8 cellular contexts compared by ENCODE assay signal in genomic region chr12:3135522-3136461, GRCh38. TPM values are rescaled to one million over a fixed set of nuclear protein-coding genes. Genes with fewer than 3 reads are reported as not detected.
DNase-seq lines count a peak whose midpoint lies in the region; ATAC-seq, FAIRE-seq and TF ChIP-seq lines count a peak whose summit lies in the region.

No MANE protein-coding gene starts in this region.

- peak; percentile 85 for FAIRE-seq in D721Med (lab: Jason Lieb, UNC)

- DNase-seq in D721Med (ENCODE audit: insufficient read length, low spot score) (peak; percentile 82), HS-5 (ENCODE audit: low read depth) (peak; percentile 49), NOMO-1 treated with dmso at 0.1 percent for 144 hours (lab: John Stamatoyannopoulos, UW; ENCODE audit: unreplicated experiment) (peak; percentile 5), foreskin melanocyte (peak; percentile 48), nucleus accumbens (lab: John Stamatoyannopoulos, UW) (peak in 30 of 56 donors; percentile 3 to 57 (median 19))
- peak; percentile 15 for DNase-seq in activated T-helper 1 cell treated with anti-CD3 and anti-CD28 coated beads, Interleukin-12 subunit alpha, Interleukin-12 subunit beta, Interleukin-2, Interleukin-4 antibody, amounts not matched to agents 30 ng/mL and 10 ng/mL and 1 ng/mL, durations not matched to agents 14 hours and 24 hours and 36 hours (ENCODE audit: low spot score)

- ATAC-seq in GM21576 (IDR thresholded peaks at IDR 0.05; ENCODE audit: unreplicated experiment): no peak
- no peak for ATAC-seq in GM21360 (IDR thresholded peaks at IDR 0.05; ENCODE audit: unreplicated experiment)

- intact Hi-C loops in activated T-helper 1 cell treated with anti-CD3 and anti-CD28 coated beads, Interleukin-12 subunit alpha, Interleukin-12 subunit beta, Interleukin-2, Interleukin-4 antibody, amounts not matched to agents 30 ng/mL and 10 ng/mL and 1 ng/mL, durations not matched to agents 14 hours and 24 hours and 36 hours (cut with micrococcal nuclease): loop anchor here (1.0 kb wide), 2 partner anchors 68 to 669 kb away; no protein-coding TSS in a partner anchor

- TF ChIP-seq CTCF in D721Med (IDR thresholded peaks at IDR 0.05; ENCODE audit: insufficient read depth, missing control alignments): peak; percentile 85

- H3K27me3 Mint-ChIP-seq in activated T-helper 1 cell treated with anti-CD3 and anti-CD28 coated beads, Interleukin-12 subunit alpha, Interleukin-12 subunit beta, Interleukin-2, Interleukin-4 antibody, amounts not matched to agents 30 ng/mL and 10 ng/mL and 1 ng/mL, durations not matched to agents 14 hours and 24 hours and 36 hours (ENCODE audit: insufficient read depth): peaks cover 29% of the 10 kb centered on the region

- H3K36me3 Mint-ChIP-seq in activated T-helper 1 cell treated with anti-CD3 and anti-CD28 coated beads, Interleukin-12 subunit alpha, Interleukin-12 subunit beta, Interleukin-2, Interleukin-4 antibody, amounts not matched to agents 30 ng/mL and 10 ng/mL and 1 ng/mL, durations not matched to agents 14 hours and 24 hours and 36 hours (ENCODE audit: low read depth): no peaks in the 10 kb centered on the region

- no peak overlapping the region for H3K4me3 Mint-ChIP-seq in activated T-helper 1 cell treated with anti-CD3 and anti-CD28 coated beads, Interleukin-12 subunit alpha, Interleukin-12 subunit beta, Interleukin-2, Interleukin-4 antibody, amounts not matched to agents 30 ng/mL and 10 ng/mL and 1 ng/mL, durations not matched to agents 14 hours and 24 hours and 36 hours

- H3K27ac Mint-ChIP-seq in activated T-helper 1 cell treated with anti-CD3 and anti-CD28 coated beads, Interleukin-12 subunit alpha, Interleukin-12 subunit beta, Interleukin-2, Interleukin-4 antibody, amounts not matched to agents 30 ng/mL and 10 ng/mL and 1 ng/mL, durations not matched to agents 14 hours and 24 hours and 36 hours: no peak overlapping the region

- H3K4me1 Mint-ChIP-seq in activated T-helper 1 cell treated with anti-CD3 and anti-CD28 coated beads, Interleukin-12 subunit alpha, Interleukin-12 subunit beta, Interleukin-2, Interleukin-4 antibody, amounts not matched to agents 30 ng/mL and 10 ng/mL and 1 ng/mL, durations not matched to agents 14 hours and 24 hours and 36 hours (ENCODE audit: low read depth): no peaks in the 10 kb centered on the region

- no peaks in the 10 kb centered on the region for H3K9me3 Mint-ChIP-seq in activated T-helper 1 cell treated with anti-CD3 and anti-CD28 coated beads, Interleukin-12 subunit alpha, Interleukin-12 subunit beta, Interleukin-2, Interleukin-4 antibody, amounts not matched to agents 30 ng/mL and 10 ng/mL and 1 ng/mL, durations not matched to agents 14 hours and 24 hours and 36 hours

RNA-seq across cellular contexts. Expression of gene TSPAN9, which starts 58.6 kb away (rescaled TPM):
- total RNA-seq in activated T-helper 1 cell treated with anti-CD3 and anti-CD28 coated beads, Interleukin-12 subunit alpha, Interleukin-12 subunit beta, Interleukin-2, Interleukin-4 antibody, amounts not matched to agents 30 ng/mL and 10 ng/mL and 1 ng/mL, durations not matched to agents 14 hours and 24 hours and 36 hours: 0.44 and 0.47 TPM in 2 replicates

Comparison
In these comparisons a context has a peak if more than half of its experiments do, and no peak if none do; other contexts are left out.
1. DNase-seq: peak in every context shown above with its lines; median percentile 82 in D721Med; 49 in HS-5; 48 in foreskin melanocyte; 19 in nucleus accumbens; 15 in activated T-helper 1 cell treated with anti-CD3 and anti-CD28 coated beads, Interleukin-12 subunit alpha, Interleukin-12 subunit beta, Interleukin-2, Interleukin-4 antibody, amounts not matched to agents 30 ng/mL and 10 ng/mL and 1 ng/mL, durations not matched to agents 14 hours and 24 hours and 36 hours; 5 in NOMO-1 treated with dmso at 0.1 percent for 144 hours.